22 cellular contexts compared by ENCODE assay signal in the genomic region with DNA sequence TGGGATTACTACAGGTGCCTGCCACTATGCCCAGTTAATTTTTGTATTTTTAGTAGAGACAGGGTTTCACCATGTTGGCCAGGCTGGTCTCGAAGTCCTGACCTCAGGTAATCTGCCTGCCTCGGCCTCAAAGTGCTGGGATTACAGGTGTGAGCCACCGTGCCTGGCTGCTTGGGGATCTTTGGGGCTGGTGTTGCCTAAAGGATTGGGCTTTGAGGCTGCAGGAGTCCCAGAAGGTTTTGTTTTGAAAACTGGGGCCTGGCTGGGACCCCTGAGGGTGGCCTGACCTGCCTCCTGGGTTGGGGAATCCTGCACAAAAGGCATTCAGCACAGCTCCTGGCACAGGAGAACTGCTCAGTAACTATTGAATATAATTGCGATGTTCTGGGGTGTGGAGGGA. TPM values are rescaled to one million over a fixed set of nuclear protein-coding genes. Genes with fewer than 3 reads are reported as not detected.
DNase-seq lines count a peak whose midpoint lies in the region; ATAC-seq and TF ChIP-seq lines count a peak whose summit lies in the region.
"Had no signal": no experiment of that assay in that cellular context is flagged by ENCODE, and none has a peak within 500 bp of the region (broad histone marks: within the 10 kb centered on the region; RNA-seq: fewer than 3 reads in every experiment).

No MANE protein-coding gene starts in this region.

- no peak overlapping the region for H3K56ac ChIP-seq in mesendoderm (ENCODE audit: low read length)

- H3K9me3 ChIP-seq in spleen (no peaks in the 10 kb centered on the region), MG63 (no peaks in the 10 kb centered on the region)
- H3K9me3 ChIP-seq: BE2C had no signal

- H3K36me3 ChIP-seq in mesendoderm (ENCODE audit: control insufficient read depth, insufficient read depth, low read length) (no peaks in the 10 kb centered on the region), spleen (no peaks in the 10 kb centered on the region), MG63 (no peaks in the 10 kb centered on the region)
- H3K36me3 ChIP-seq: BE2C had no signal

- TF ChIP-seq POLR2A in spleen (IDR thresholded peaks at IDR 0.05), result no peak

- H3K79me1 ChIP-seq in mesendoderm (ENCODE audit: low read length), result no peaks in the 10 kb centered on the region

- no peaks in the 10 kb centered on the region for H3K79me2 ChIP-seq in mesendoderm (ENCODE audit: control insufficient read depth, insufficient read depth, low read length)

- no peaks in the 10 kb centered on the region for H3K9me3 Mint-ChIP-seq in stimulated activated naive CD8-positive, alpha-beta T cell treated with anti-CD3 and anti-CD28 coated beads, Interleukin-15, amount 100 ng/mL, for 72 hours
- H3K9me3 Mint-ChIP-seq: CD4-positive, CD25-positive, alpha-beta regulatory T cell; CD8-positive, alpha-beta memory T cell; IgD-negative memory B cell had no signal

- H3K27me3 ChIP-seq in mesendoderm (ENCODE audit: insufficient read depth, low read length, poor library complexity) (no peaks in the 10 kb centered on the region), spleen (replicated peaks in 1 of 7) (no peaks in the 10 kb centered on the region), MG63 (no peaks in the 10 kb centered on the region)
- H3K27me3 ChIP-seq: BE2C had no signal

- H3K18ac ChIP-seq in mesendoderm (ENCODE audit: low read length), result no peak overlapping the region

- no peak for TF ChIP-seq CTCF in coronary artery (IDR thresholded peaks at IDR 0.05)
- TF ChIP-seq CTCF in spleen (IDR thresholded peaks at IDR 0.05 in 8 of 11, conservative IDR thresholded peaks at IDR 0.05 in 3 of 11), result no peak

- peaks cover 6% of the 10 kb centered on the region for H3K27me3 Mint-ChIP-seq in stimulated activated naive CD8-positive, alpha-beta T cell treated with anti-CD3 and anti-CD28 coated beads, Interleukin-15, amount 100 ng/mL, for 72 hours

- no peak overlapping the region for H4K8ac ChIP-seq in mesendoderm (ENCODE audit: low read depth, low read length)

- no peak overlapping the region for H3K23ac ChIP-seq in mesendoderm (ENCODE audit: low read length)

- intact Hi-C loops in spleen (cut with DNase I; ENCODE audit: low total_unique reads), result no loop called here

- H3K27ac ChIP-seq in coronary artery (no peak overlapping the region), mesendoderm (ENCODE audit: low read depth, low read length) (no peak overlapping the region), spleen (no peak overlapping the region)
- H3K27ac ChIP-seq: GM23248 had no signal

- ATAC-seq in stimulated activated naive CD8-positive, alpha-beta T cell treated with anti-CD3 and anti-CD28 coated beads, Interleukin-15, amount 100 ng/mL, for 72 hours, result no peak
- no peak for ATAC-seq in GM18511 (IDR thresholded peaks at IDR 0.05; ENCODE audit: unreplicated experiment)
- ATAC-seq: GM12878, HepG2 had no signal

- H3K4me1 ChIP-seq in mesendoderm (ENCODE audit: control insufficient read depth, low read depth, low read length) (peaks cover 16% of the 10 kb centered on the region), spleen (peaks cover 0 to 5% (median 0%) of the 10 kb centered on the region in 6 donors)
- H3K4me1 ChIP-seq: BE2C had no signal

- no peak overlapping the region for H2AK5ac ChIP-seq in mesendoderm (ENCODE audit: low read length)

- no peaks in the 10 kb centered on the region for H3K4me1 Mint-ChIP-seq in stimulated activated naive CD8-positive, alpha-beta T cell treated with anti-CD3 and anti-CD28 coated beads, Interleukin-15, amount 100 ng/mL, for 72 hours
- H3K4me1 Mint-ChIP-seq: CD4-positive, CD25-positive, alpha-beta regulatory T cell; CD8-positive, alpha-beta memory T cell had no signal

- H2BK5ac ChIP-seq in mesendoderm (ENCODE audit: low read length), result no peak overlapping the region

- H3K4ac ChIP-seq in mesendoderm (ENCODE audit: low read depth, low read length), result peak overlapping the region; percentile 48

- no CpG with 5 or more reads among the region's 4 CpGs for WGBS in mesendoderm (ENCODE audit: extremely low coverage, insufficient coverage, low lambda C conversion rate)
- 85 to 96% (median 92%) methylated on average over 1 to 4 of the region's 4 CpGs for WGBS in spleen, 5 donors

- peak; percentile 27 for DNase-seq in activated effector memory CD4-positive, alpha-beta T cell treated with anti-CD3 and anti-CD28 coated beads, Interleukin-2, amount 50 U/mL, for 16 hours
- DNase-seq in activated effector memory CD4-positive, alpha-beta T cell treated with Interleukin-2 at 50 U/mL for 16 hours, result no peak
- DNase-seq in coronary artery (ENCODE audit: low spot score) (peak; percentile 35), mesendoderm (no peak), spleen (peak; percentile 39), MG63 (no peak)
- no peak for DNase-seq in stimulated activated naive CD8-positive, alpha-beta T cell treated with anti-CD3 and anti-CD28 coated beads, Interleukin-15, amount 100 ng/mL, for 72 hours
- DNase-seq: BE2C; C1 segment of cervical spinal cord; CD4-positive, CD25-positive, alpha-beta regulatory T cell; CD8-positive, alpha-beta memory T cell; COR-L47; DMS 273 treated with DMSO at 0.1 percent for 48 hours; DMS53; DND-41; EL; GM23248; HCEC 1CT had no signal

- no peak overlapping the region for H3K4me3 ChIP-seq in coronary artery
- no peak overlapping the region for H3K4me3 ChIP-seq in mesendoderm (ENCODE audit: low read length)
- no peak overlapping the region for H3K4me3 ChIP-seq in spleen
- no peak overlapping the region for H3K4me3 ChIP-seq in MG63
- H3K4me3 ChIP-seq: GM12878, GM23248 had no signal

- no peak overlapping the region for H4K5ac ChIP-seq in mesendoderm (ENCODE audit: low read length)

- H3K4me3 Mint-ChIP-seq in stimulated activated naive CD8-positive, alpha-beta T cell treated with anti-CD3 and anti-CD28 coated beads, Interleukin-15, amount 100 ng/mL, for 72 hours, result no peak overlapping the region
- H3K4me3 Mint-ChIP-seq: CD4-positive, CD25-positive, alpha-beta regulatory T cell; CD8-positive, alpha-beta memory T cell; IgD-negative memory B cell had no signal

- no peak overlapping the region for H3K9ac ChIP-seq in mesendoderm (ENCODE audit: low read length)
- H3K9ac ChIP-seq: GM23248 had no signal

- H3K4me2 ChIP-seq in mesendoderm (ENCODE audit: low read length), result no peak overlapping the region

- no peak overlapping the region for H2BK15ac ChIP-seq in mesendoderm (replicated peaks; ENCODE audit: low read depth)

- H2BK120ac ChIP-seq in mesendoderm (ENCODE audit: low read depth, low read length), result no peak overlapping the region

- H3K27ac Mint-ChIP-seq in stimulated activated naive CD8-positive, alpha-beta T cell treated with anti-CD3 and anti-CD28 coated beads, Interleukin-15, amount 100 ng/mL, for 72 hours, result no peak overlapping the region
- H3K27ac Mint-ChIP-seq: CD4-positive, CD25-positive, alpha-beta regulatory T cell; CD8-positive, alpha-beta memory T cell; IgD-negative memory B cell had no signal

RNA-seq across cellular contexts. Expression of a gene that starts 25.1 kb away (rescaled TPM):
- polyA plus RNA-seq in mesendoderm (2013, experiment 1 of 2), result 13.4 TPM
- 13.5 TPM for polyA plus RNA-seq in mesendoderm (2013, experiment 2 of 2)
- 10 to 100 TPM in 3 of 7 donors, 1 to 10 TPM in 4; 5.3 to 20.5 (median 8.5) TPM for total RNA-seq in spleen
- 1 to 10 TPM; 1.2 to 4.4 (median 1.7) TPM for polyA plus RNA-seq in spleen
- total RNA-seq in MG63 (2014; rRNA removed; shearing (Covaris generic); ENCODE audit: low replicate concordance), result 6.0 and 20.0 TPM in 2 replicates
- polyA plus RNA-seq: IgD-negative memory B cell had no signal

Comparison
In these comparisons a context has a peak if more than half of its experiments do, and no peak if none do; other contexts are left out.
1. DNase-seq: peak in activated effector memory CD4-positive, alpha-beta T cell treated with anti-CD3 and anti-CD28 coated beads, Interleukin-2, amount 50 U/mL, for 16 hours (single experiment), coronary artery (single experiment) and spleen (single experiment); none in activated effector memory CD4-positive, alpha-beta T cell treated with Interleukin-2 at 50 U/mL for 16 hours (single experiment), mesendoderm (single experiment), stimulated activated naive CD8-positive, alpha-beta T cell treated with anti-CD3 and anti-CD28 coated beads, Interleukin-15, amount 100 ng/mL, for 72 hours (0 of 2) and MG63 (single experiment).